1 cellular context compared by ENCODE assay signal in the genomic region with DNA sequence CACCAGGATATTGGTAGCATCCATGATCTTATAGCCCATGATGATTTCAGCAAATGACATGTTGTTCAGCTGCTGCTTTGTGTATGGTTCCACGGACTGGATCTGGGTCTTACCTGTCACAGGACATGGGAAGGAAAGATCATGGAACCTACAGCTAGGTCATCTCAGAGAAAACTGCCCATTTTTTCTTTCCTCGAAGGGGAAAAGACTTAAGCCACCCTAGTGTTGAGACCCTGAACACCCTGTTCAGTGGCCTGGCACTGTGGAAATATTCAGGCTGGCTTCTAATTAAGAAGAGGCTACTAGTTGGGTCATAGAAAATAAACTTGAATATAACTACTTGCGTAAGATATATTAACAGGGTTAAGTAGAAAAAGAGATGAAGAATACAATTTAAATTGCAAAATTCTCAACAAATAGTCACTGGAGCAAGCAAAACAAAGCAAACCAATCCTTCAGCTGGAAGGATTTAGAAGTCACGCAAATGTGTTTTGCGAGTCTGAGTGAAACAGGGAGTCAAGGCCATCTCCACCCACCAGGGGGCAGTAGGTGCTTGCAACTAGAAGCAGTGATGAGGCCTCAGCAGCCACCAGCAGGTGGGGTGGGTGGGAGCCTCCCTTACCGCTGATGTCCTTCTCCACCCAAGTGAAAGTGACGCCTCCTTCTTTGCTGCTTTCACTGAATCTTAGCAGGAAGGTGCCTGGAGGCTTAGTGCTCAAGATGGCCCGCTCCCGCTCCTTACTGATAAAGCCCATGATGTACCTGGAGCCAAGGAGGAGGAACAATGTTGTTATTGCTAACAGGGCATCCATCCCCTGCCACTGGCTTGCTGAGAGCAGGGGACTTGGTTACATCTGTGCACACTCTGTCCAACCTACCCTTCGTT.
TF ChIP-seq lines count a peak whose summit lies in the region.

No MANE protein-coding gene starts in this region.

TF ChIP-seq in HEK293, 187 proteins besides CTCF, POLR2A, EP300 and RAD21 (continued from another document and continues in another):
- TF ChIP-seq, protein P1, sequence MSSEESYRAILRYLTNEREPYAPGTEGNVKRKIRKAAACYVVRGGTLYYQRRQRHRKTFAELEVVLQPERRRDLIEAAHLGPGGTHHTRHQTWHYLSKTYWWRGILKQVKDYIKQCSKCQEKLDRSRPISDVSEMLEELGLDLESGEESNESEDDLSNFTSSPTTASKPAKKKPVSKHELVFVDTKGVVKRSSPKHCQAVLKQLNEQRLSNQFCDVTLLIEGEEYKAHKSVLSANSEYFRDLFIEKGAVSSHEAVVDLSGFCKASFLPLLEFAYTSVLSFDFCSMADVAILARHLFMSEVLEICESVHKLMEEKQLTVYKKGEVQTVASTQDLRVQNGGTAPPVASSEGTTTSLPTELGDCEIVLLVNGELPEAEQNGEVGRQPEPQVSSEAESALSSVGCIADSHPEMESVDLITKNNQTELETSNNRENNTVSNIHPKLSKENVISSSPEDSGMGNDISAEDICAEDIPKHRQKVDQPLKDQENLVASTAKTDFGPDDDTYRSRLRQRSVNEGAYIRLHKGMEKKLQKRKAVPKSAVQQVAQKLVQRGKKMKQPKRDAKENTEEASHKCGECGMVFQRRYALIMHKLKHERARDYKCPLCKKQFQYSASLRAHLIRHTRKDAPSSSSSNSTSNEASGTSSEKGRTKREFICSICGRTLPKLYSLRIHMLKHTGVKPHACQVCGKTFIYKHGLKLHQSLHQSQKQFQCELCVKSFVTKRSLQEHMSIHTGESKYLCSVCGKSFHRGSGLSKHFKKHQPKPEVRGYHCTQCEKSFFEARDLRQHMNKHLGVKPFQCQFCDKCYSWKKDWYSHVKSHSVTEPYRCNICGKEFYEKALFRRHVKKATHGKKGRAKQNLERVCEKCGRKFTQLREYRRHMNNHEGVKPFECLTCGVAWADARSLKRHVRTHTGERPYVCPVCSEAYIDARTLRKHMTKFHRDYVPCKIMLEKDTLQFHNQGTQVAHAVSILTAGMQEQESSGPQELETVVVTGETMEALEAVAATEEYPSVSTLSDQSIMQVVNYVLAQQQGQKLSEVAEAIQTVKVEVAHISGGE (tag by site-specific recombination; conservative IDR thresholded peaks at IDR 0.05; ENCODE audit: low read depth) = no peak
- TF ChIP-seq ZNF830 (tag by site-specific recombination; IDR thresholded peaks at IDR 0.05; ENCODE audit: low read depth) (no peak), ZNF660 (tag by site-specific recombination; IDR thresholded peaks at IDR 0.05) (peak; percentile 86; the same call in 1 of the 2 replicates), GLI4 (tag by site-specific recombination; IDR thresholded peaks at IDR 0.05) (no peak), ZNF341 (tag by site-specific recombination; IDR thresholded peaks at IDR 0.05; ENCODE audit: low read depth) (no peak), ZNF621 (tag by site-specific recombination; IDR thresholded peaks at IDR 0.05) (no peak), ZIC2 (tag by site-specific recombination; IDR thresholded peaks at IDR 0.05) (no peak), ZNF558 (tag by site-specific recombination; IDR thresholded peaks at IDR 0.05) (no peak), TRIM28 (IDR thresholded peaks at IDR 0.05; ENCODE audit: borderline replicate concordance, low read length) (no peak), ZNF514 (tag by site-specific recombination; IDR thresholded peaks at IDR 0.05) (no peak), ZNF623 (tag by site-specific recombination; IDR thresholded peaks at IDR 0.05) (no peak), GLIS2 (tag by site-specific recombination; IDR thresholded peaks at IDR 0.05) (peak; percentile 59), ZNF548 (tag by site-specific recombination; IDR thresholded peaks at IDR 0.05) (no peak), ZNF561 (tag by site-specific recombination; IDR thresholded peaks at IDR 0.05; ENCODE audit: borderline replicate concordance) (peak; percentile 92), ZBTB1 (tag by site-specific recombination; IDR thresholded peaks at IDR 0.05) (no peak), ZEB2 (tag by site-specific recombination; IDR thresholded peaks at IDR 0.05) (no peak), ZNF626 (tag by site-specific recombination; IDR thresholded peaks at IDR 0.05) (no peak), ZNF169 (tag by site-specific recombination; IDR thresholded peaks at IDR 0.05) (no peak), KLF8 (tag by site-specific recombination; IDR thresholded peaks at IDR 0.05) (peak; percentile 64), ZNF184 (tag by site-specific recombination; IDR thresholded peaks at IDR 0.05) (no peak), ZNF416 (tag by site-specific recombination; IDR thresholded peaks at IDR 0.05) (no peak), REPIN1 (tag by site-specific recombination; IDR thresholded peaks at IDR 0.05; ENCODE audit: low read depth) (no peak), BCL11A (tag by site-specific recombination; IDR thresholded peaks at IDR 0.05; ENCODE audit: low read depth) (no peak), MEIS1 (CRISPR knock-in tag; IDR thresholded peaks at IDR 0.05; ENCODE audit: borderline replicate concordance) (no peak), ZNF529 (tag by site-specific recombination; IDR thresholded peaks at IDR 0.05; ENCODE audit: insufficient replicate concordance) (no peak), HOXA7 (CRISPR knock-in tag; IDR thresholded peaks at IDR 0.05; ENCODE audit: borderline replicate concordance) (no peak), ZNF571 (tag by site-specific recombination; IDR thresholded peaks at IDR 0.05) (no peak), ZNF16 (tag by site-specific recombination; IDR thresholded peaks at IDR 0.05; ENCODE audit: low read depth) (no peak), ZNF2 (tag by site-specific recombination; IDR thresholded peaks at IDR 0.05) (peak; percentile 71; the same call in 1 of the 2 replicates), OVOL3 (tag by site-specific recombination; IDR thresholded peaks at IDR 0.05) (no peak), ZNF677 (tag by site-specific recombination; IDR thresholded peaks at IDR 0.05) (no peak), ZSCAN16 (tag by site-specific recombination; IDR thresholded peaks at IDR 0.05) (no peak), MYNN (tag by site-specific recombination; IDR thresholded peaks at IDR 0.05; ENCODE audit: borderline replicate concordance) (no peak), ZNF768 (tag by site-specific recombination; IDR thresholded peaks at IDR 0.05) (no peak), ZNF112 (tag by site-specific recombination; IDR thresholded peaks at IDR 0.05) (no peak), GFI1B (tag by site-specific recombination; IDR thresholded peaks at IDR 0.05) (no peak), SP2 (tag by site-specific recombination; IDR thresholded peaks at IDR 0.05) (no peak), YY2 (tag by site-specific recombination; IDR thresholded peaks at IDR 0.05) (no peak), ZNF221 (tag by site-specific recombination; IDR thresholded peaks at IDR 0.05; ENCODE audit: borderline replicate concordance) (no peak), ZNF670 (tag by site-specific recombination; IDR thresholded peaks at IDR 0.05; ENCODE audit: low read depth) (no peak)
- TF ChIP-seq, protein P2, sequence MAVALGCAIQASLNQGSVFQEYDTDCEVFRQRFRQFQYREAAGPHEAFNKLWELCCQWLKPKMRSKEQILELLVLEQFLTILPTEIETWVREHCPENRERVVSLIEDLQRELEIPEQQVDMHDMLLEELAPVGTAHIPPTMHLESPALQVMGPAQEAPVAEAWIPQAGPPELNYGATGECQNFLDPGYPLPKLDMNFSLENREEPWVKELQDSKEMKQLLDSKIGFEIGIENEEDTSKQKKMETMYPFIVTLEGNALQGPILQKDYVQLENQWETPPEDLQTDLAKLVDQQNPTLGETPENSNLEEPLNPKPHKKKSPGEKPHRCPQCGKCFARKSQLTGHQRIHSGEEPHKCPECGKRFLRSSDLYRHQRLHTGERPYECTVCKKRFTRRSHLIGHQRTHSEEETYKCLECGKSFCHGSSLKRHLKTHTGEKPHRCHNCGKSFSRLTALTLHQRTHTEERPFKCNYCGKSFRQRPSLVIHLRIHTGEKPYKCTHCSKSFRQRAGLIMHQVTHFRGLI (tag by site-specific recombination; IDR thresholded peaks at IDR 0.05) = no peak
- TF ChIP-seq, protein P3, sequence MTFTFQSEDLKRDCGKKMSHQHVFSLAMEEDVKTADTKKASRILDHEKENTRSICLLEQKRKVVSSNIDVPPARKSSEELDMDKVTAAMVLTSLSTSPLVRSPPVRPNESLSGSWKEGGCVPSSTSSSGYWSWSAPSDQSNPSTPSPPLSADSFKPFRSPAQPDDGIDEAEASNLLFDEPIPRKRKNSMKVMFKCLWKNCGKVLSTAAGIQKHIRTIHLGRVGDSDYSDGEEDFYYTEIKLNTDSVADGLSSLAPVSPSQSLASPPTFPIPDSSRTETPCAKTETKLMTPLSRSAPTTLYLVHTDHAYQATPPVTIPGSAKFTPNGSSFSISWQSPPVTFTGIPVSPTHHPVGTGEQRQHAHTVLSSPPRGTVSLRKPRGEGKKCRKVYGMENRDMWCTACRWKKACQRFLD (tag by site-specific recombination; IDR thresholded peaks at IDR 0.05) = no peak
- TF ChIP-seq, protein P4, sequence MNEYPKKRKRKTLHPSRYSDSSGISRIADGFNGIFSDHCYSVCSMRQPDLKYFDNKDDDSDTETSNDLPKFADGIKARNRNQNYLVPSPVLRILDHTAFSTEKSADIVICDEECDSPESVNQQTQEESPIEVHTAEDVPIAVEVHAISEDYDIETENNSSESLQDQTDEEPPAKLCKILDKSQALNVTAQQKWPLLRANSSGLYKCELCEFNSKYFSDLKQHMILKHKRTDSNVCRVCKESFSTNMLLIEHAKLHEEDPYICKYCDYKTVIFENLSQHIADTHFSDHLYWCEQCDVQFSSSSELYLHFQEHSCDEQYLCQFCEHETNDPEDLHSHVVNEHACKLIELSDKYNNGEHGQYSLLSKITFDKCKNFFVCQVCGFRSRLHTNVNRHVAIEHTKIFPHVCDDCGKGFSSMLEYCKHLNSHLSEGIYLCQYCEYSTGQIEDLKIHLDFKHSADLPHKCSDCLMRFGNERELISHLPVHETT (tag by site-specific recombination; IDR thresholded peaks at IDR 0.05) = no peak
- TF ChIP-seq, protein P5, sequence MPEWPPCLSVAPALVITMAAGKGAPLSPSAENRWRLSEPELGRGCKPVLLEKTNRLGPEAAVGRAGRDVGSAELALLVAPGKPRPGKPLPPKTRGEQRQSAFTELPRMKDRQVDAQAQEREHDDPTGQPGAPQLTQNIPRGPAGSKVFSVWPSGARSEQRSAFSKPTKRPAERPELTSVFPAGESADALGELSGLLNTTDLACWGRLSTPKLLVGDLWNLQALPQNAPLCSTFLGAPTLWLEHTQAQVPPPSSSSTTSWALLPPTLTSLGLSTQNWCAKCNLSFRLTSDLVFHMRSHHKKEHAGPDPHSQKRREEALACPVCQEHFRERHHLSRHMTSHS (tag by site-specific recombination; IDR thresholded peaks at IDR 0.05) = no peak
- TF ChIP-seq, protein P6, sequence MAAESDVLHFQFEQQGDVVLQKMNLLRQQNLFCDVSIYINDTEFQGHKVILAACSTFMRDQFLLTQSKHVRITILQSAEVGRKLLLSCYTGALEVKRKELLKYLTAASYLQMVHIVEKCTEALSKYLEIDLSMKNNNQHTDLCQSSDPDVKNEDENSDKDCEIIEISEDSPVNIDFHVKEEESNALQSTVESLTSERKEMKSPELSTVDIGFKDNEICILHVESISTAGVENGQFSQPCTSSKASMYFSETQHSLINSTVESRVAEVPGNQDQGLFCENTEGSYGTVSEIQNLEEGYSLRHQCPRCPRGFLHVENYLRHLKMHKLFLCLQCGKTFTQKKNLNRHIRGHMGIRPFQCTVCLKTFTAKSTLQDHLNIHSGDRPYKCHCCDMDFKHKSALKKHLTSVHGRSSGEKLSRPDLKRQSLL (tag by site-specific recombination; IDR thresholded peaks at IDR 0.05) = no peak
- TF ChIP-seq, protein P7, sequence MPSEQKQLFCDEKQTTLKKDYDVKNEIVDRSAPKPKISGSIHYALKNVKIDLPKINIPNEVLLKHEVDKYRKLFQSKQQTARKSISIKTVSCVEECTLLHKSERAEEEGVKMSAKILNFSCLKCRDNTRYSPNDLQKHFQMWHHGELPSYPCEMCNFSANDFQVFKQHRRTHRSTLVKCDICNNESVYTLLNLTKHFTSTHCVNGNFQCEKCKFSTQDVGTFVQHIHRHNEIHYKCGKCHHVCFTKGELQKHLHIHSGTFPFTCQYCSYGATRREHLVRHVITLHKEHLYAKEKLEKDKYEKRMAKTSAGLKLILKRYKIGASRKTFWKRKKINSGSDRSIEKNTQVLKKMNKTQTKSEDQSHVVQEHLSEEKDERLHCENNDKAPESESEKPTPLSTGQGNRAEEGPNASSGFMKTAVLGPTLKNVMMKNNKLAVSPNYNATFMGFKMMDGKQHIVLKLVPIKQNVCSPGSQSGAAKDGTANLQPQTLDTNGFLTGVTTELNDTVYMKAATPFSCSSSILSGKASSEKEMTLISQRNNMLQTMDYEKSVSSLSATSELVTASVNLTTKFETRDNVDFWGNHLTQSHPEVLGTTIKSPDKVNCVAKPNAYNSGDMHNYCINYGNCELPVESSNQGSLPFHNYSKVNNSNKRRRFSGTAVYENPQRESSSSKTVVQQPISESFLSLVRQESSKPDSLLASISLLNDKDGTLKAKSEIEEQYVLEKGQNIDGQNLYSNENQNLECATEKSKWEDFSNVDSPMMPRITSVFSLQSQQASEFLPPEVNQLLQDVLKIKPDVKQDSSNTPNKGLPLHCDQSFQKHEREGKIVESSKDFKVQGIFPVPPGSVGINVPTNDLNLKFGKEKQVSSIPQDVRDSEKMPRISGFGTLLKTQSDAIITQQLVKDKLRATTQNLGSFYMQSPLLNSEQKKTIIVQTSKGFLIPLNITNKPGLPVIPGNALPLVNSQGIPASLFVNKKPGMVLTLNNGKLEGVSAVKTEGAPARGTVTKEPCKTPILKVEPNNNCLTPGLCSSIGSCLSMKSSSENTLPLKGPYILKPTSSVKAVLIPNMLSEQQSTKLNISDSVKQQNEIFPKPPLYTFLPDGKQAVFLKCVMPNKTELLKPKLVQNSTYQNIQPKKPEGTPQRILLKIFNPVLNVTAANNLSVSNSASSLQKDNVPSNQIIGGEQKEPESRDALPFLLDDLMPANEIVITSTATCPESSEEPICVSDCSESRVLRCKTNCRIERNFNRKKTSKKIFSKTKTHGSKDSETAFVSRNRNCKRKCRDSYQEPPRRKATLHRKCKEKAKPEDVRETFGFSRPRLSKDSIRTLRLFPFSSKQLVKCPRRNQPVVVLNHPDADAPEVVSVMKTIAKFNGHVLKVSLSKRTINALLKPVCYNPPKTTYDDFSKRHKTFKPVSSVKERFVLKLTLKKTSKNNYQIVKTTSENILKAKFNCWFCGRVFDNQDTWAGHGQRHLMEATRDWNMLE (tag by site-specific recombination; conservative IDR thresholded peaks at IDR 0.05; ENCODE audit: low read depth) = no peak
- TF ChIP-seq, protein P8, sequence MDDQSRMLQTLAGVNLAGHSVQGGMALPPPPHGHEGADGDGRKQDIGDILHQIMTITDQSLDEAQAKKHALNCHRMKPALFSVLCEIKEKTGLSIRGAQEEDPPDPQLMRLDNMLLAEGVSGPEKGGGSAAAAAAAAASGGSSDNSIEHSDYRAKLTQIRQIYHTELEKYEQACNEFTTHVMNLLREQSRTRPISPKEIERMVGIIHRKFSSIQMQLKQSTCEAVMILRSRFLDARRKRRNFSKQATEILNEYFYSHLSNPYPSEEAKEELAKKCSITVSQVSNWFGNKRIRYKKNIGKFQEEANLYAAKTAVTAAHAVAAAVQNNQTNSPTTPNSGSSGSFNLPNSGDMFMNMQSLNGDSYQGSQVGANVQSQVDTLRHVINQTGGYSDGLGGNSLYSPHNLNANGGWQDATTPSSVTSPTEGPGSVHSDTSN (CRISPR knock-in tag; IDR thresholded peaks at IDR 0.05) = no peak
